13 cellular contexts compared by ENCODE assay signal in the genomic region with DNA sequence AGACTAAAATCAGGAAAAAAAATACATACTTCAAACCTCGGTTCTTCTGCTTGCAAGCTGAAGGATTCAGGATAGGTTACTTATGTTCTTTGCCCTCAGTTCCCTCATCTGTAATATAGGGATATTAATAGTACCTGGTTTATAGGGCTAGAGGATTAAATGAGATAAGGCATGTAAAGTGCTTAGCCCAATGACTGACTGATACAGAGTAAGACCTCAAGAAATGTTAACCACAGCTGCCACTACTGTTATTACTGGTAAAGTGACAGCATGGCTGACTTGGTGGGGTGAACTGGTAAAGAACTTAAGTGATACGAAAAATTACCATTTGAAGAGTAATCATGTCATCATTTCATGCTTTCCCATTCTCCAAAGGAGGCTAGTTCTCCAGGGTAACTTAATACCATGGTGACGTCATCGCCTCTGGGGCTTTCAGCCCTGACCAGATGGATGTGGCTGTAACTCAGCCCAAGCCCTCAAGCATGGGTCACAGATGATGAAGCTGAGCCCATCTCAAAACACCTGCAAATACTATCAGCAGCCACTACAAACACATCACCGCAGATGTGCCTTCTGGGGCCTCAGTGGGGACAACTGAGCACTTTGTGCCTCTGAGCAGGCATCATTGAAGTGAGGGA. TPM values are rescaled to one million over a fixed set of nuclear protein-coding genes. Genes with fewer than 3 reads are reported as not detected.
DNase-seq lines count a peak whose midpoint lies in the region; ATAC-seq, FAIRE-seq and TF ChIP-seq lines count a peak whose summit lies in the region.
"Had no signal": no experiment of that assay in that cellular context is flagged by ENCODE, and none has a peak within 500 bp of the region (broad histone marks: within the 10 kb centered on the region; RNA-seq: fewer than 3 reads in every experiment).

No MANE protein-coding gene starts in this region.

- FAIRE-seq in pancreas (lab: Jason Lieb, UNC) = no peak

- H3K4me3 ChIP-seq in SJCRH30 = no peak overlapping the region
- H3K4me3 ChIP-seq in mucosa of descending colon = no peak overlapping the region
- no peak overlapping the region for H3K4me3 ChIP-seq in pancreas
- no peak overlapping the region for H3K4me3 ChIP-seq in dorsolateral prefrontal cortex

- H3K4me1 ChIP-seq in SJCRH30 = peaks cover 9% of the 10 kb centered on the region; the same call in 1 of the 2 replicates
- H3K4me1 ChIP-seq in mucosa of descending colon (ENCODE audit: low read depth) = no peaks in the 10 kb centered on the region
- no peaks in the 10 kb centered on the region for H3K4me1 ChIP-seq in pancreas

- H3K9me3 ChIP-seq in SJCRH30 (replicated peaks) (no peaks in the 10 kb centered on the region), mucosa of descending colon (no peaks in the 10 kb centered on the region), pancreas (no peaks in the 10 kb centered on the region)

- TF ChIP-seq CTCF in mucosa of descending colon (IDR thresholded peaks at IDR 0.05) = no peak
- no peak for TF ChIP-seq CTCF in pancreas (IDR thresholded peaks at IDR 0.05)
- no peak for TF ChIP-seq CTCF in dorsolateral prefrontal cortex (IDR thresholded peaks at IDR 0.05 in 54 of 56, conservative IDR thresholded peaks at IDR 0.05 in 2 of 56; ENCODE audit: low read depth in 1 of 56, partially characterized antibody in 56 of 56)

- no peaks in the 10 kb centered on the region for H3K36me3 ChIP-seq in SJCRH30
- no peaks in the 10 kb centered on the region for H3K36me3 ChIP-seq in mucosa of descending colon (ENCODE audit: low read depth)
- H3K36me3 ChIP-seq in pancreas = no peaks in the 10 kb centered on the region

- intact Hi-C loops in mucosa of descending colon (cut with DNase I, micrococcal nuclease) = no loop called here
- intact Hi-C loops in pancreas (cut with DNase I) = no loop called here
- intact Hi-C loops in dorsolateral prefrontal cortex (cut with DNase I) = loop anchor here (5.0 to 10.0 kb wide), 2 partner anchors 451 to 868 kb away; no protein-coding TSS in a partner anchor

- WGBS in pancreas, 2 donors = 72 to 84% methylated on average over 5 of the region's 5 CpGs

- peak; percentile 16 for DNase-seq in GM04504 (ENCODE audit: low read depth)
- DNase-seq in SJCRH30 = peak; percentile 68 to 81
- DNase-seq in iPS-NIHi7 (ENCODE audit: extremely low spot score) = peak; percentile 64
- DNase-seq in mucosa of descending colon = no peak
- DNase-seq in pancreas = no peak
- no peak for DNase-seq in COLO829 (ENCODE audit: low spot score)
- no peak for DNase-seq in dorsolateral prefrontal cortex
- DNase-seq: activated T-cell treated with anti-CD3 and anti-CD28 coated beads, Interleukin-2, amount 50 U/mL, for 24 hours; KBM-7; left colon; right cardiac atrium; stimulated activated naive CD4-positive, alpha-beta T cell treated with Interleukin-2 at 50 U/mL for 16 hours had no signal

- ATAC-seq in HG03558 (IDR thresholded peaks at IDR 0.05; ENCODE audit: extremely low read depth, unreplicated experiment) (peak; percentile 44), mucosa of descending colon (no peak), pancreas (no peak)
- ATAC-seq: left colon, right cardiac atrium had no signal

- no peaks in the 10 kb centered on the region for H3K27me3 ChIP-seq in SJCRH30
- peaks cover 0 to 11% (median 2%) of the 10 kb centered on the region in 4 donors for H3K27me3 ChIP-seq in pancreas
- H3K27me3 ChIP-seq in dorsolateral prefrontal cortex = peaks cover 0 to 78% (median 24%) of the 10 kb centered on the region in 45 donors

- no peak overlapping the region for H3K27ac ChIP-seq in SJCRH30
- H3K27ac ChIP-seq in pancreas = no peak overlapping the region
- no peak overlapping the region for H3K27ac ChIP-seq in dorsolateral prefrontal cortex

RNA-seq across cellular contexts. Expression of gene SCML1, which starts 44.5 kb away (rescaled TPM):
- total RNA-seq in SJCRH30 (2014; rRNA removed; shearing (Covaris generic)) = 26.0 and 31.6 TPM in 2 replicates
- total RNA-seq in mucosa of descending colon (10 to 100 TPM in 2 of 3 donors, 1 to 10 TPM in 1; 9.9 to 12.9 (median 11.5) TPM), pancreas (1 to 10 TPM; 3.8 to 6.1 (median 4.6) TPM), dorsolateral prefrontal cortex (10 to 100 TPM in 33 of 120 experiments, 1 to 10 TPM in 87; 4.8 to 15.3 (median 8.5) TPM)
- 10 to 100 TPM; 10.0 to 15.5 TPM for polyA plus RNA-seq in pancreas

Comparison
In these comparisons a context has a peak if more than half of its experiments do, and no peak if none do; other contexts are left out.
1. DNase-seq: peak in GM04504 (single experiment), SJCRH30 (2 of 2) and iPS-NIHi7 (single experiment); none in mucosa of descending colon (0 of 3), pancreas (0 of 6), COLO829 (single experiment) and dorsolateral prefrontal cortex (0 of 10).
2. intact Hi-C loops: an anchor here in dorsolateral prefrontal cortex (5.0 to 10.0 kb wide); none called in mucosa of descending colon and pancreas.